Comparison of ENCODE assay signal across 9 cellular contexts in genomic region chr13:21668665-21669599, GRCh38. TPM values are rescaled to one million over a fixed set of nuclear protein-coding genes. Genes with fewer than 3 reads are reported as not detected.
A peak's percentile ranks its signal among the peaks of the same experiment; 100 is the strongest.
DNase-seq lines count a peak whose midpoint lies in the region; ATAC-seq and TF ChIP-seq lines count a peak whose summit lies in the region.
"Had no signal": no experiment of that assay in that cellular context is flagged by ENCODE, and none has a peak within 500 bp of the region (broad histone marks: within the 10 kb centered on the region; RNA-seq: fewer than 3 reads in every experiment).

No MANE protein-coding gene starts in this region.

- H4K8ac ChIP-seq in mesendoderm (ENCODE audit: low read depth, low read length), result no peak overlapping the region

- peak overlapping the region; percentile 74 for H3K4me3 Mint-ChIP-seq in activated CD4-positive, alpha-beta T cell treated with anti-CD3 and anti-CD28 coated beads for 36 hours

- H2BK120ac ChIP-seq in mesendoderm (ENCODE audit: low read depth, low read length), result no peak overlapping the region

- no peak overlapping the region for H2BK5ac ChIP-seq in mesendoderm (ENCODE audit: low read length)

- peak; percentile 58 for DNase-seq in activated CD4-positive, alpha-beta T cell treated with anti-CD3 and anti-CD28 coated beads for 36 hours
- no peak for DNase-seq in activated CD4-positive, alpha-beta T cell treated with anti-CD3 and anti-CD28 coated beads, Interleukin-2, amount 50 U/mL, for 4 hours
- DNase-seq in SK-N-MC (ENCODE audit: low read depth, low spot score) (no peak), choroid plexus epithelial cell (ENCODE audit: low read depth) (peak; percentile 23), mesendoderm (peak; percentile 55), transverse colon (peak; percentile 47), aorta (no peak)

- peak overlapping the region; percentile 6 for H3K18ac ChIP-seq in mesendoderm (ENCODE audit: low read length)

- TF ChIP-seq CTCF in choroid plexus epithelial cell (conservative IDR thresholded peaks at IDR 0.05; ENCODE audit: low read depth, low read length) (no peak), transverse colon (IDR thresholded peaks at IDR 0.05) (no peak)

- no peaks in the 10 kb centered on the region for H3K79me2 ChIP-seq in mesendoderm (ENCODE audit: control insufficient read depth, insufficient read depth, low read length)

- no CpG with 5 or more reads among the region's 49 CpGs for WGBS in mesendoderm (ENCODE audit: extremely low coverage, insufficient coverage, low lambda C conversion rate)
- WGBS in transverse colon (ENCODE audit: low coverage in 1 of 2), 2 donors, result 9 to 17% methylated on average over 15 to 49 of the region's 49 CpGs
- WGBS in aorta, 2 donors, result 14 to 16% methylated on average over 43 to 49 of the region's 49 CpGs

- H2BK15ac ChIP-seq in mesendoderm (replicated peaks; ENCODE audit: low read depth), result no peak overlapping the region

- H3K27me3 ChIP-seq in mesendoderm (ENCODE audit: insufficient read depth, low read length, poor library complexity) (peaks cover 39% of the 10 kb centered on the region), transverse colon (peaks cover 59% of the 10 kb centered on the region), aorta (ENCODE audit: control insufficient read depth in 1 of 2, insufficient read depth in 2 of 2, low read length in 1 of 2) (peaks cover 0 to 2% of the 10 kb centered on the region in 2 donors)

- intact Hi-C loops in activated CD4-positive, alpha-beta T cell treated with anti-CD3 and anti-CD28 coated beads for 36 hours (cut with DNase I, micrococcal nuclease), result no loop called here
- intact Hi-C loops in transverse colon (cut with DNase I; ENCODE audit: low total_unique reads), result no loop called here
- intact Hi-C loops in aorta (cut with DNase I), result no loop called here

- H3K27ac Mint-ChIP-seq in activated CD4-positive, alpha-beta T cell treated with anti-CD3 and anti-CD28 coated beads for 36 hours, result peak overlapping the region; percentile 56

- POLR2A ChIA-PET in activated CD4-positive, alpha-beta T cell treated with anti-CD3 and anti-CD28 coated beads for 36 hours (lab: Charles Lee), result interaction anchor here (0.7 kb wide), 1 partner anchor 138 kb away, joined by 3 read pairs; no protein-coding TSS in a partner anchor

- H3K9ac ChIP-seq in SK-N-MC (ENCODE audit: insufficient read length), result no peak overlapping the region
- peak overlapping the region; percentile 70 for H3K9ac ChIP-seq in mesendoderm (ENCODE audit: low read length)

- H3K4me1 ChIP-seq in mesendoderm (ENCODE audit: control insufficient read depth, low read depth, low read length) (no peaks in the 10 kb centered on the region), transverse colon (peaks cover 0 to 45% (median 38%) of the 10 kb centered on the region in 4 donors), aorta (ENCODE audit: control insufficient read depth in 1 of 2, insufficient read depth in 2 of 2, low read length in 2 of 2) (no peaks in the 10 kb centered on the region)

- H3K36me3 Mint-ChIP-seq in activated CD4-positive, alpha-beta T cell treated with anti-CD3 and anti-CD28 coated beads for 36 hours (ENCODE audit: low read depth), result no peaks in the 10 kb centered on the region
- H3K36me3 Mint-ChIP-seq: activated naive CD4-positive, alpha-beta T cell treated with anti-CD3 and anti-CD28 coated beads, Interleukin-2, amount 50 U/mL, for 72 hours had no signal

- no peak for TF ChIP-seq POLR2A in transverse colon (IDR thresholded peaks at IDR 0.05)

- no peak for TF ChIP-seq EP300 in transverse colon (IDR thresholded peaks at IDR 0.05; ENCODE audit: low read depth)

- no peaks in the 10 kb centered on the region for H3K9me3 ChIP-seq in SK-N-MC (ENCODE audit: low read depth, low read length)
- H3K9me3 ChIP-seq in transverse colon, result no peaks in the 10 kb centered on the region
- H3K9me3 ChIP-seq in aorta (ENCODE audit: control insufficient read depth, low read length), result no peaks in the 10 kb centered on the region

- H3K56ac ChIP-seq in mesendoderm (ENCODE audit: low read length), result peak overlapping the region; percentile 86

- H3K27me3 Mint-ChIP-seq in activated CD4-positive, alpha-beta T cell treated with anti-CD3 and anti-CD28 coated beads for 36 hours, result peaks cover 40% of the 10 kb centered on the region

- peak overlapping the region; percentile 82 for H3K4me2 ChIP-seq in mesendoderm (ENCODE audit: low read length)

- no peak overlapping the region for H2AK5ac ChIP-seq in mesendoderm (ENCODE audit: low read length)

- no peaks in the 10 kb centered on the region for H3K36me3 ChIP-seq in SK-N-MC (ENCODE audit: insufficient read depth, low read length)
- H3K36me3 ChIP-seq in mesendoderm (ENCODE audit: control insufficient read depth, insufficient read depth, low read length), result no peaks in the 10 kb centered on the region
- no peaks in the 10 kb centered on the region for H3K36me3 ChIP-seq in transverse colon
- no peaks in the 10 kb centered on the region for H3K36me3 ChIP-seq in aorta (ENCODE audit: control insufficient read depth in 1 of 2, insufficient read depth in 2 of 2, low read length in 1 of 2)

- in situ Hi-C loops in transverse colon (cut with MboI; ENCODE audit: low pct_ligation_motif_present in 1 of 4, low pct_unique_long_range_greater_than_20kb in 1 of 4, low sequenced_read_pairs in 3 of 4), result no loop called here

- no peak overlapping the region for H3K27ac ChIP-seq in SK-N-MC
- no peak overlapping the region for H3K27ac ChIP-seq in mesendoderm (ENCODE audit: low read depth, low read length)
- peak overlapping the region; percentile 69 to 80 (median 74) for H3K27ac ChIP-seq in transverse colon
- no peak overlapping the region for H3K27ac ChIP-seq in aorta (ENCODE audit: low read depth in 1 of 2, low read length in 2 of 2)

- no peaks in the 10 kb centered on the region for H3K79me1 ChIP-seq in mesendoderm (ENCODE audit: low read length)

- no peak overlapping the region for H4K5ac ChIP-seq in mesendoderm (ENCODE audit: low read length)

- H3K4ac ChIP-seq in mesendoderm (ENCODE audit: low read depth, low read length), result no peak overlapping the region

- peak; percentile 11 for ATAC-seq in activated CD4-positive, alpha-beta T cell treated with anti-CD3 and anti-CD28 coated beads for 36 hours
- ATAC-seq in aorta (ENCODE audit: low FRiP score), result no peak
- no peak for ATAC-seq in esophagus mucosa

- H3K9me3 Mint-ChIP-seq in activated CD4-positive, alpha-beta T cell treated with anti-CD3 and anti-CD28 coated beads for 36 hours (ENCODE audit: low read depth), result no peaks in the 10 kb centered on the region
- H3K9me3 Mint-ChIP-seq: activated naive CD4-positive, alpha-beta T cell treated with anti-CD3 and anti-CD28 coated beads, Interleukin-2, amount 50 U/mL, for 72 hours had no signal

- H3K23ac ChIP-seq in mesendoderm (ENCODE audit: low read length), result no peak overlapping the region

- peaks cover 37% of the 10 kb centered on the region for H3K4me1 Mint-ChIP-seq in activated CD4-positive, alpha-beta T cell treated with anti-CD3 and anti-CD28 coated beads for 36 hours

- CTCF ChIA-PET in activated CD4-positive, alpha-beta T cell treated with anti-CD3 and anti-CD28 coated beads for 36 hours (lab: Charles Lee), result interaction anchor here (1.5 kb wide), 1 partner anchor 12 kb away, joined by 4 read pairs; no protein-coding TSS in a partner anchor

- H3K4me3 ChIP-seq in SK-N-MC (peak overlapping the region; percentile 89), choroid plexus epithelial cell (ENCODE audit: low read depth, low read length) (peak overlapping the region; percentile 53), mesendoderm (ENCODE audit: low read length) (peak overlapping the region; percentile 11), transverse colon (peak overlapping the region; percentile 47 to 86 (median 58)), aorta (ENCODE audit: low read length in 2 of 2) (peak overlapping the region in 1 of 2 donors; percentile 37)

RNA-seq across cellular contexts. Expression of gene FGF9, which starts 1.9 kb away (rescaled TPM):
- under 1 TPM in 1 of 2 experiments, not detected in 1; 0.19 TPM for total RNA-seq in activated CD4-positive, alpha-beta T cell treated with anti-CD3 and anti-CD28 coated beads for 36 hours
- polyA plus RNA-seq in mesendoderm (2013, experiment 1 of 2), result 0.06 TPM
- 0.03 TPM for polyA plus RNA-seq in mesendoderm (2013, experiment 2 of 2)
- total RNA-seq in transverse colon (1 to 10 TPM in 2 of 4 donors, under 1 TPM in 1, not detected in 1; 0.27 to 1.8 (median 1.4) TPM), aorta (1 to 10 TPM in 1 of 2 donors, under 1 TPM in 1; 0.62 to 6.1 TPM), esophagus mucosa (0.04 TPM)
- not detected for polyA plus RNA-seq in aorta

Comparison
In these comparisons a context has a peak if more than half of its experiments do, and no peak if none do; other contexts are left out.
1. DNase-seq: peak in activated CD4-positive, alpha-beta T cell treated with anti-CD3 and anti-CD28 coated beads for 36 hours (single experiment), choroid plexus epithelial cell (single experiment), mesendoderm (single experiment) and transverse colon (single experiment); none in activated CD4-positive, alpha-beta T cell treated with anti-CD3 and anti-CD28 coated beads, Interleukin-2, amount 50 U/mL, for 4 hours (0 of 2), SK-N-MC (single experiment) and aorta (0 of 2).
2. H3K27ac ChIP-seq: peak in transverse colon (4 of 4); none in SK-N-MC (single experiment), mesendoderm (single experiment) and aorta (0 of 2).